8 cellular contexts compared by ENCODE assay signal in genomic region chr5:68225188-68225910, GRCh38. TPM values are rescaled to one million over a fixed set of nuclear protein-coding genes. Genes with fewer than 3 reads are reported as not detected.
DNase-seq lines count a peak whose midpoint lies in the region; ATAC-seq, FAIRE-seq and TF ChIP-seq lines count a peak whose summit lies in the region.

No MANE protein-coding gene starts in this region.

- dilution Hi-C loops in mammary epithelial cell (cut with HindIII; ENCODE audit: low sequenced_read_pairs), result no loop called here

- DNase-seq in activated T-cell treated with anti-CD3 and anti-CD28 coated beads, Interleukin-2, amount 50 U/mL, for 72 hours, result no peak
- DNase-seq in activated T-cell treated with anti-CD3 and anti-CD28 coated beads for 4 hours (no peak), mammary epithelial cell (peak; percentile 87), lower lobe of right lung (no peak), uterus (peak; percentile 57 to 75), D721Med (ENCODE audit: insufficient read length, low spot score) (no peak)
- DNase-seq in stimulated activated naive CD4-positive, alpha-beta T cell treated with Interleukin-2 at 50 U/mL for 16 hours (lab: John Stamatoyannopoulos, UW), result no peak

- H3K36me3 ChIP-seq in mammary epithelial cell (ENCODE audit: insufficient read depth, low read length) (peaks cover 16% of the 10 kb centered on the region), lower lobe of right lung (peaks cover 29% of the 10 kb centered on the region), uterus (no peaks in the 10 kb centered on the region)

- H3K4me2 ChIP-seq in mammary epithelial cell (ENCODE audit: insufficient read depth, low read depth, low read length), result peak overlapping the region; percentile 76

- H2AFZ ChIP-seq in mammary epithelial cell (ENCODE audit: low read depth, low read length), result peak overlapping the region; percentile 23

- peaks cover 78% of the 10 kb centered on the region for H3K4me1 Mint-ChIP-seq in activated T-cell treated with anti-CD3 and anti-CD28 coated beads, Interleukin-2, amount 50 U/mL, for 72 hours (ENCODE audit: low read depth)

- CTCF ChIA-PET in mammary epithelial cell (lab: Charles Lee; ENCODE audit: low non-redundant PET), result no interaction called here

- H3K4me3 ChIP-seq in mammary epithelial cell (replicated peaks in 1 of 3; ENCODE audit: insufficient read depth in 1 of 3, low read depth in 2 of 3, low read length in 3 of 3) (peak overlapping the region; percentile 0 to 8 (median 8)), lower lobe of right lung (no peak overlapping the region), uterus (no peak overlapping the region)

- H3K79me2 ChIP-seq in mammary epithelial cell (ENCODE audit: insufficient read depth, low read length), result peaks cover 97% of the 10 kb centered on the region

- peaks cover 0 to 1% of the 10 kb centered on the region in 2 donors for H3K9me3 Mint-ChIP-seq in activated T-cell treated with anti-CD3 and anti-CD28 coated beads, Interleukin-2, amount 50 U/mL, for 72 hours

- H3K4me1 ChIP-seq in mammary epithelial cell (ENCODE audit: insufficient read depth, low read length), result peaks cover 63% of the 10 kb centered on the region
- H3K4me1 ChIP-seq in lower lobe of right lung, result peaks cover 60% of the 10 kb centered on the region
- H3K4me1 ChIP-seq in uterus, result peaks cover 7 to 9% of the 10 kb centered on the region in 2 donors

- peak overlapping the region; percentile 85 for H3K9ac ChIP-seq in mammary epithelial cell (ENCODE audit: insufficient read depth, low read length)

- H3K27ac ChIP-seq in mammary epithelial cell (ENCODE audit: insufficient read depth, low read depth, low read length) (peak overlapping the region; percentile 80), lower lobe of right lung (no peak overlapping the region), uterus (no peak overlapping the region)

- H3K27ac Mint-ChIP-seq in activated T-cell treated with anti-CD3 and anti-CD28 coated beads, Interleukin-2, amount 50 U/mL, for 72 hours, result peak overlapping the region; percentile 55

- H4K20me1 ChIP-seq in mammary epithelial cell (ENCODE audit: insufficient read depth, low read length), result no peaks in the 10 kb centered on the region

- in situ Hi-C loops in mammary epithelial cell (cut with MboI; ENCODE audit: low sequenced_read_pairs in 2 of 2), result no loop called here

- intact Hi-C loops in mammary epithelial cell (cut with micrococcal nuclease), result loop anchor here (1.0 kb wide), 1 partner anchor 9 kb away; no protein-coding TSS in a partner anchor
- intact Hi-C loops in lower lobe of right lung (cut with DNase I), result no loop called here
- intact Hi-C loops in uterus (cut with DNase I; ENCODE audit: low total_unique reads), result no loop called here

- peaks cover 5 to 20% of the 10 kb centered on the region in 2 donors for H3K36me3 Mint-ChIP-seq in activated T-cell treated with anti-CD3 and anti-CD28 coated beads, Interleukin-2, amount 50 U/mL, for 72 hours (ENCODE audit: insufficient read depth in 2 of 2)

- peak overlapping the region in 1 of 2 donors; percentile 22 for H3K4me3 Mint-ChIP-seq in activated T-cell treated with anti-CD3 and anti-CD28 coated beads, Interleukin-2, amount 50 U/mL, for 72 hours

- no TSS peak for BruUV-seq in mammary epithelial cell (replicated peaks; lab: Mats Ljungman, UMichigan)

- WGBS in mammary epithelial cell (ENCODE audit: low coverage, missing lambda C conversion rate), result 9% methylated on average over 9 of the region's 12 CpGs

- ATAC-seq in activated T-cell treated with anti-CD3 and anti-CD28 coated beads, Interleukin-2, amount 50 U/mL, for 72 hours (replicated peaks in 1 of 2), result no peak
- ATAC-seq in lower lobe of right lung (peak; percentile 71 to 77), GM19328 (IDR thresholded peaks at IDR 0.05; ENCODE audit: unreplicated experiment) (no peak)

- TF ChIP-seq CTCF in mammary epithelial cell (conservative IDR thresholded peaks at IDR 0.05 in 1 of 2, IDR thresholded peaks at IDR 0.05 in 1 of 2; ENCODE audit: extremely low read depth in 1 of 2, insufficient read depth in 1 of 2, low read depth in 1 of 2, low read length in 2 of 2), result no peak
- TF ChIP-seq CTCF in lower lobe of right lung (IDR thresholded peaks at IDR 0.05), result no peak
- no peak for TF ChIP-seq CTCF in uterus (IDR thresholded peaks at IDR 0.05)
- TF ChIP-seq CTCF in D721Med (IDR thresholded peaks at IDR 0.05; ENCODE audit: insufficient read depth, missing control alignments), result no peak

- no peak for FAIRE-seq in D721Med (lab: Jason Lieb, UNC)

- H3K9me3 ChIP-seq in mammary epithelial cell (replicated peaks; ENCODE audit: insufficient read depth, low read length) (no peaks in the 10 kb centered on the region), lower lobe of right lung (peaks cover 11% of the 10 kb centered on the region), uterus (no peaks in the 10 kb centered on the region)

- TF ChIP-seq POLR2A in uterus (IDR thresholded peaks at IDR 0.05), result no peak

- H3K27me3 ChIP-seq in mammary epithelial cell (ENCODE audit: insufficient read depth, low read length) (no peaks in the 10 kb centered on the region), lower lobe of right lung (ENCODE audit: low read depth) (no peaks in the 10 kb centered on the region), uterus (no peaks in the 10 kb centered on the region)

- no peaks in the 10 kb centered on the region for H3K27me3 Mint-ChIP-seq in activated T-cell treated with anti-CD3 and anti-CD28 coated beads, Interleukin-2, amount 50 U/mL, for 72 hours (ENCODE audit: low read depth)

RNA-seq across cellular contexts. Expression of gene PIK3R1, which starts 9.8 kb away (rescaled TPM):
- total RNA-seq in activated T-cell treated with anti-CD3 and anti-CD28 coated beads, Interleukin-2, amount 50 U/mL, for 72 hours, result 10 to 100 TPM; 46.5 to 74.2 TPM
- total RNA-seq in mammary epithelial cell (100 to 1,000 TPM in 1 of 2 donors, 10 to 100 TPM in 1; 74.3 to 195 TPM), lower lobe of right lung (122 TPM), uterus (100 to 1,000 TPM; 101 to 358 (median 190) TPM)
- polyA plus RNA-seq in mammary epithelial cell, result 11.1 TPM
- 96.6 TPM for polyA minus RNA-seq in mammary epithelial cell

Comparison
In these comparisons a context has a peak if more than half of its experiments do, and no peak if none do; other contexts are left out.
1. ATAC-seq: peak in lower lobe of right lung (2 of 2); none in activated T-cell treated with anti-CD3 and anti-CD28 coated beads, Interleukin-2, amount 50 U/mL, for 72 hours (0 of 2) and GM19328 (single experiment).
2. DNase-seq: peak in mammary epithelial cell (single experiment) and uterus (2 of 2); none in activated T-cell treated with anti-CD3 and anti-CD28 coated beads, Interleukin-2, amount 50 U/mL, for 72 hours (0 of 2), activated T-cell treated with anti-CD3 and anti-CD28 coated beads for 4 hours (single experiment), lower lobe of right lung (single experiment), stimulated activated naive CD4-positive, alpha-beta T cell treated with Interleukin-2 at 50 U/mL for 16 hours (single experiment) and D721Med (single experiment).
3. H3K4me3 ChIP-seq: peak in mammary epithelial cell (3 of 3); none in lower lobe of right lung (single experiment) and uterus (0 of 2).